ENCODE assay signal across 12 cellular contexts in genomic region chr15:36612063-36612788, GRCh38. TPM values are rescaled to one million over a fixed set of nuclear protein-coding genes. Genes with fewer than 3 reads are reported as not detected.
DNase-seq lines count a peak whose midpoint lies in the region; ATAC-seq and TF ChIP-seq lines count a peak whose summit lies in the region.
"Had no signal": no experiment of that assay in that cellular context is flagged by ENCODE, and none has a peak within 500 bp of the region (broad histone marks: within the 10 kb centered on the region; RNA-seq: fewer than 3 reads in every experiment).

No MANE protein-coding gene starts in this region.

- ATAC-seq in HG02642 (IDR thresholded peaks at IDR 0.05; ENCODE audit: poor library complexity, unreplicated experiment) (no peak), HG03045 (IDR thresholded peaks at IDR 0.05; ENCODE audit: unreplicated experiment) (no peak)

- 82 to 87% methylated on average over 3 to 6 of the region's 7 CpGs for WGBS in mesodermal cell (ENCODE audit: insufficient coverage in 2 of 2), 2 experiments

- peak; percentile 45 for DNase-seq in Caki2 (ENCODE audit: low read depth)
- peak; percentile 31 for DNase-seq in LNCaP clone FGC (ENCODE audit: low read depth)
- DNase-seq in dedifferentiated amniotic fluid mesenchymal stem cell (ENCODE audit: extremely low spot score), result peak; percentile 56
- DNase-seq in NCI-H2029 treated with DMSO at 0.1 percent for 48 hours (lab: John Stamatoyannopoulos, UW), result no peak
- DNase-seq in GF-D8 (lab: John Stamatoyannopoulos, UW), result no peak
- DNase-seq: activated CD4-positive, CD25-positive, alpha-beta regulatory T cell treated with anti-CD3 and anti-CD28 coated beads, Interleukin-2, amount 50 U/mL, for 72 hours; COR-L47; SHP77 treated with DMSO at 0.1 percent for 48 hours had no signal

- no peak for TF ChIP-seq CTCF in LNCaP clone FGC (IDR thresholded peaks at IDR 0.05; ENCODE audit: control insufficient read depth, extremely low read depth, insufficient read depth)

- H3K27ac ChIP-seq in mesodermal cell (ENCODE audit: low read depth, low read length, severe bottlenecking), result peak overlapping the region; percentile 98
- H3K27ac ChIP-seq: KMS-11 had no signal

- H3K9me3 ChIP-seq in mesodermal cell (ENCODE audit: control insufficient read depth, low read length), result no peaks in the 10 kb centered on the region

- peaks cover 23% of the 10 kb centered on the region for H3K4me1 ChIP-seq in mesodermal cell (ENCODE audit: control insufficient read depth, insufficient read depth, low read length, poor library complexity, severe bottlenecking)

- H3K4me3 ChIP-seq in LNCaP clone FGC (ENCODE audit: low read depth, low read length), result no peak overlapping the region
- no peak overlapping the region for H3K4me3 ChIP-seq in mesodermal cell (ENCODE audit: extremely low read depth, insufficient read depth, low read length, poor library complexity, severe bottlenecking)

- H3K36me3 ChIP-seq in mesodermal cell (ENCODE audit: control insufficient read depth, insufficient read depth, low read length), result no peaks in the 10 kb centered on the region

- in situ Hi-C loops in Caki2 (cut with HindIII; ENCODE audit: low pct_unique_long_range_greater_than_20kb, low sequenced_read_pairs), result no loop called here

RNA-seq across cellular contexts. Expression of gene CDIN1, which starts 32.8 kb away (rescaled TPM):
- 24.4 and 24.8 TPM in 2 replicates for total RNA-seq in Caki2 (2014; rRNA removed; shearing (Covaris generic); ENCODE audit: low replicate concordance)
- 13.5 TPM for polyA plus RNA-seq in mesodermal cell (2013, experiment 1 of 2)
- 13.4 TPM for polyA plus RNA-seq in mesodermal cell (2013, experiment 2 of 2)

Comparison
In these comparisons a context has a peak if more than half of its experiments do, and no peak if none do; other contexts are left out.
1. DNase-seq: peak in Caki2 (single experiment), LNCaP clone FGC (single experiment) and dedifferentiated amniotic fluid mesenchymal stem cell (single experiment); none in NCI-H2029 treated with DMSO at 0.1 percent for 48 hours (single experiment) and GF-D8 (single experiment).